ENCODE assay signal across 24 cellular contexts in genomic region chr5:144698454-144698853, GRCh38.
DNase-seq lines count a peak whose midpoint lies in the region; ATAC-seq, FAIRE-seq and TF ChIP-seq lines count a peak whose summit lies in the region.
"Had no signal": no experiment of that assay in that cellular context is flagged by ENCODE, and none has a peak within 500 bp of the region (broad histone marks: within the 10 kb centered on the region; RNA-seq: fewer than 3 reads in every experiment).

No MANE protein-coding gene starts in this region.

- peaks cover 19% of the 10 kb centered on the region for H3K4me1 Mint-ChIP-seq in WTC11
- no peaks in the 10 kb centered on the region for H3K4me1 Mint-ChIP-seq in CD8-positive, alpha-beta T cell (ENCODE audit: low read depth)
- no peaks in the 10 kb centered on the region for H3K4me1 Mint-ChIP-seq in CD4-positive, alpha-beta T cell (ENCODE audit: low read depth)
- H3K4me1 Mint-ChIP-seq: activated CD4-positive, alpha-beta T cell treated with anti-CD3 and anti-CD28 coated beads, Interleukin-2, amount 10 ng/mL, durations not matched to agents 24 days and 14 days; naive thymus-derived CD8-positive, alpha-beta T cell; T-cell had no signal

- H3K27ac ChIP-seq in vagina: no peak overlapping the region
- H3K27ac ChIP-seq in CD8-positive, alpha-beta T cell (ENCODE audit: low read depth, low read length): no peak overlapping the region
- H3K27ac ChIP-seq in CD4-positive, alpha-beta T cell (ENCODE audit: low read depth, low read length): no peak overlapping the region
- H3K27ac ChIP-seq: BLaER1, upper lobe of right lung had no signal

- H3K27ac Mint-ChIP-seq in WTC11: no peak overlapping the region
- H3K27ac Mint-ChIP-seq in CD8-positive, alpha-beta T cell: no peak overlapping the region
- no peak overlapping the region for H3K27ac Mint-ChIP-seq in CD4-positive, alpha-beta T cell
- H3K27ac Mint-ChIP-seq: activated CD4-positive, alpha-beta T cell treated with anti-CD3 and anti-CD28 coated beads, Interleukin-2, amount 10 ng/mL, durations not matched to agents 24 days and 14 days; naive thymus-derived CD8-positive, alpha-beta T cell; T-cell had no signal

- no peaks in the 10 kb centered on the region for H3K27me3 ChIP-seq in vagina
- H3K27me3 ChIP-seq in CD8-positive, alpha-beta T cell (ENCODE audit: insufficient read depth, low read length): no peaks in the 10 kb centered on the region
- no peaks in the 10 kb centered on the region for H3K27me3 ChIP-seq in CD4-positive, alpha-beta T cell (ENCODE audit: control insufficient read depth, insufficient read depth, low read length)
- H3K27me3 ChIP-seq: BLaER1, upper lobe of right lung had no signal

- no peaks in the 10 kb centered on the region for H3K4me1 ChIP-seq in vagina
- no peaks in the 10 kb centered on the region for H3K4me1 ChIP-seq in CD8-positive, alpha-beta T cell (ENCODE audit: insufficient read depth, low read length)
- H3K4me1 ChIP-seq: BLaER1, upper lobe of right lung had no signal

- H3K9me3 Mint-ChIP-seq in WTC11: 0 out of 2 replicates have a peak, but pooled peaks cover 6% of the 10 kb centered on the region
- H3K9me3 Mint-ChIP-seq in CD8-positive, alpha-beta T cell: peaks cover 2% of the 10 kb centered on the region
- no peaks in the 10 kb centered on the region for H3K9me3 Mint-ChIP-seq in CD4-positive, alpha-beta T cell
- H3K9me3 Mint-ChIP-seq: activated CD4-positive, alpha-beta T cell treated with anti-CD3 and anti-CD28 coated beads, Interleukin-2, amount 10 ng/mL, durations not matched to agents 24 days and 14 days had no signal

- no peak overlapping the region for H3K4me3 ChIP-seq in fibroblast of the aortic adventitia (ENCODE audit: low read depth, low read length)
- H3K4me3 ChIP-seq in vagina: no peak overlapping the region
- H3K4me3 ChIP-seq in CD8-positive, alpha-beta T cell (ENCODE audit: low read depth, low read length): no peak overlapping the region
- H3K4me3 ChIP-seq: BLaER1, lung, upper lobe of right lung had no signal

- DNase-seq in H54 (ENCODE audit: insufficient read length, low spot score) (no peak), WTC11 (ENCODE audit: low spot score) (no peak), fibroblast of the aortic adventitia (ENCODE audit: low read depth) (peak; percentile 19), renal cortical epithelial cell (ENCODE audit: low read depth) (peak; percentile 75), hippocampal formation (lab: John Stamatoyannopoulos, UW) (no peak), vagina (ENCODE audit: extremely low spot score in 2 of 2) (no peak)
- DNase-seq in CD8-positive, alpha-beta T cell: no peak
- DNase-seq in CD4-positive, alpha-beta T cell: no peak
- DNase-seq: activated CD4-positive, alpha-beta T cell treated with anti-CD3 and anti-CD28 coated beads, Interleukin-2, amount 10 ng/mL, durations not matched to agents 24 days and 14 days; activated CD8-positive, alpha-beta memory T cell treated with anti-CD3 and anti-CD28 coated beads, Interleukin-2, amount 50 U/mL, for 4 hours; activated effector memory CD4-positive, alpha-beta T cell treated with Interleukin-2 at 50 U/mL for 16 hours; central memory CD4-positive, alpha-beta T cell; effector CD4-positive, alpha-beta T cell; GDM1; naive thymus-derived CD8-positive, alpha-beta T cell; NCI-H526 treated with DMSO at 0.1 percent for 48 hours; Right ventricle myocardium superior; stimulated activated CD4-positive, alpha-beta T cell treated with anti-CD3 and anti-CD28 coated beads, Interleukin-4, amount 100 ng/mL, for 24 hours; T-cell; upper lobe of right lung had no signal

- H3K27me3 Mint-ChIP-seq in WTC11 (ENCODE audit: low read depth): peaks cover 8% of the 10 kb centered on the region
- H3K27me3 Mint-ChIP-seq in CD8-positive, alpha-beta T cell (ENCODE audit: low read depth): no peaks in the 10 kb centered on the region
- H3K27me3 Mint-ChIP-seq in CD4-positive, alpha-beta T cell: no peaks in the 10 kb centered on the region
- H3K27me3 Mint-ChIP-seq: activated CD4-positive, alpha-beta T cell treated with anti-CD3 and anti-CD28 coated beads, Interleukin-2, amount 10 ng/mL, durations not matched to agents 24 days and 14 days; naive thymus-derived CD8-positive, alpha-beta T cell; T-cell had no signal

- TF ChIP-seq POLR2A in H54 (IDR thresholded peaks at IDR 0.05; ENCODE audit: low read depth, low read length): no peak
- no peak for TF ChIP-seq POLR2A in vagina (IDR thresholded peaks at IDR 0.05)

- peak; percentile 67 for ATAC-seq in WTC11
- ATAC-seq in CD8-positive, alpha-beta T cell: no peak
- ATAC-seq in CD4-positive, alpha-beta T cell (ENCODE audit: poor library complexity): no peak
- ATAC-seq: naive thymus-derived CD8-positive, alpha-beta T cell; T-cell; upper lobe of right lung had no signal

- intact Hi-C loops in vagina (cut with DNase I): no loop called here
- intact Hi-C loops in CD8-positive, alpha-beta T cell (cut with DNase I, micrococcal nuclease): no loop called here
- intact Hi-C loops in CD4-positive, alpha-beta T cell (cut with DNase I, micrococcal nuclease): no loop called here

- TF ChIP-seq CTCF in WTC11 (IDR thresholded peaks at IDR 0.05) (no peak), fibroblast of the aortic adventitia (IDR thresholded peaks at IDR 0.05; ENCODE audit: insufficient read depth, low read length) (no peak), vagina (IDR thresholded peaks at IDR 0.05) (no peak)
- TF ChIP-seq CTCF in CD8-positive, alpha-beta T cell (IDR thresholded peaks at IDR 0.05): no peak
- no peak for TF ChIP-seq CTCF in CD4-positive, alpha-beta T cell (IDR thresholded peaks at IDR 0.05)

- no peaks in the 10 kb centered on the region for H3K9me3 ChIP-seq in vagina
- no peaks in the 10 kb centered on the region for H3K9me3 ChIP-seq in CD8-positive, alpha-beta T cell (ENCODE audit: low read length)
- no peaks in the 10 kb centered on the region for H3K9me3 ChIP-seq in CD4-positive, alpha-beta T cell (ENCODE audit: control insufficient read depth, low read length)
- H3K9me3 ChIP-seq: BLaER1, upper lobe of right lung had no signal

- no peak overlapping the region for H3K4me3 Mint-ChIP-seq in WTC11
- H3K4me3 Mint-ChIP-seq in CD8-positive, alpha-beta T cell: no peak overlapping the region
- no peak overlapping the region for H3K4me3 Mint-ChIP-seq in CD4-positive, alpha-beta T cell
- H3K4me3 Mint-ChIP-seq: activated CD4-positive, alpha-beta T cell treated with anti-CD3 and anti-CD28 coated beads, Interleukin-2, amount 10 ng/mL, durations not matched to agents 24 days and 14 days; naive thymus-derived CD8-positive, alpha-beta T cell; T-cell had no signal

- CTCF ChIA-PET in WTC11 (lab: Charles Lee): interaction anchor here (0.6 to 2.0 kb wide), 5 partner anchors 68 to 540 kb away, joined by 3 to 6 read pairs (median 3); no protein-coding TSS in a partner anchor
- CTCF ChIA-PET in CD8-positive, alpha-beta T cell (lab: Charles Lee): no interaction called here
- CTCF ChIA-PET in CD4-positive, alpha-beta T cell (lab: Charles Lee): interaction anchor here (1.5 kb wide), 1 partner anchor 9 kb away, joined by 3 read pairs; no protein-coding TSS in a partner anchor

- no peaks in the 10 kb centered on the region for H3K36me3 ChIP-seq in vagina
- no peaks in the 10 kb centered on the region for H3K36me3 ChIP-seq in CD8-positive, alpha-beta T cell (ENCODE audit: insufficient read depth, low read length)
- H3K36me3 ChIP-seq: BLaER1, upper lobe of right lung had no signal

- peak; percentile 15 for FAIRE-seq in H54 (lab: Jason Lieb, UNC)
- FAIRE-seq: D721Med, keratinocyte had no signal

- no peaks in the 10 kb centered on the region for H3K36me3 Mint-ChIP-seq in WTC11
- no peaks in the 10 kb centered on the region for H3K36me3 Mint-ChIP-seq in CD8-positive, alpha-beta T cell
- H3K36me3 Mint-ChIP-seq in CD4-positive, alpha-beta T cell (ENCODE audit: low read depth): no peaks in the 10 kb centered on the region
- H3K36me3 Mint-ChIP-seq: naive thymus-derived CD8-positive, alpha-beta T cell; T-cell had no signal

- POLR2A ChIA-PET in WTC11 (lab: Charles Lee): no interaction called here
- POLR2A ChIA-PET in CD8-positive, alpha-beta T cell (lab: Charles Lee): no interaction called here
- POLR2A ChIA-PET in CD4-positive, alpha-beta T cell (lab: Charles Lee): no interaction called here

TF ChIP-seq in WTC11, 78 proteins besides CTCF, POLR2A, EP300 and RAD21 (continues in another document):
- TF ChIP-seq CDX4 (CRISPR knock-in tag; IDR thresholded peaks at IDR 0.05; ENCODE audit: borderline replicate concordance) (no peak), TEAD1 (CRISPR knock-in tag; IDR thresholded peaks at IDR 0.05) (no peak), EMX1 (CRISPR knock-in tag; IDR thresholded peaks at IDR 0.05) (no peak), NFATC4 (CRISPR knock-in tag; IDR thresholded peaks at IDR 0.05) (no peak), TP53 (CRISPR knock-in tag; IDR thresholded peaks at IDR 0.05) (no peak), IRF2 (CRISPR knock-in tag; IDR thresholded peaks at IDR 0.05; ENCODE audit: borderline replicate concordance, low read depth) (no peak), NFYB (CRISPR knock-in tag; conservative IDR thresholded peaks at IDR 0.05; ENCODE audit: low read depth) (no peak), AR (CRISPR knock-in tag; IDR thresholded peaks at IDR 0.05) (no peak)

Comparison
In these comparisons a context has a peak if more than half of its experiments do, and no peak if none do; other contexts are left out.
1. DNase-seq: peak in fibroblast of the aortic adventitia (single experiment) and renal cortical epithelial cell (single experiment); none in H54 (single experiment), WTC11 (single experiment), hippocampal formation (0 of 2), vagina (0 of 2), CD8-positive, alpha-beta T cell (0 of 7) and CD4-positive, alpha-beta T cell (0 of 10).